8 cellular contexts compared by ENCODE assay signal in the genomic region with DNA sequence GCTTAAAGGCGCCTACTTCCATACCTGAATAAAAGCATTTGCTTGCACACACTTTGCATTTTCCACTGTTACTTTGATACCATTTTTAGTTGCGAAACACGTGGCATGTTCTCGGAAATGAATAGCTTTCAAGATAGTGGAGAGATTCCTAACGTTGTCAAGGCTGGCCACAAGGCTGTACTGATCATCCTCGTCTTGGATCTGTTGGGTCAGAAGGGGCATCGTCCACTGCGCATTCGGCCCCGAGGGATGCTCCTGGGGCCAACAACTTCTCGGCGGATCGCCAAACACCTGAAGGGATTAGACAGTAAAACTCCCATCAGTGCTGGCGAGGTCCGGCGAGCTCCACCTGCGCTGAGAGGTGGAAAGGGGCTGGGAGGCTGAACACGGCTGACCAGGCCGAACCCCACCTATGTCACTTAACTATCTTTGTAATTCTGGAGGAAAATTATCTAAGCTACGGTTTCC. TPM values are rescaled to one million over a fixed set of nuclear protein-coding genes. Genes with fewer than 3 reads are reported as not detected.
DNase-seq lines count a peak whose midpoint lies in the region; ATAC-seq, FAIRE-seq and TF ChIP-seq lines count a peak whose summit lies in the region.

No MANE protein-coding gene starts in this region.

- ATAC-seq in GM21737 (IDR thresholded peaks at IDR 0.05; ENCODE audit: unreplicated experiment) = peak; percentile 15

- no peak for TF ChIP-seq RAD21 in Ishikawa (IDR thresholded peaks at IDR 0.05; ENCODE audit: low read depth)

- H3K9me3 ChIP-seq in left ventricle myocardium inferior (replicated peaks) = no peaks in the 10 kb centered on the region
- no peaks in the 10 kb centered on the region for H3K9me3 ChIP-seq in small intestine (ENCODE audit: control insufficient read depth, low read depth)

- no peak for FAIRE-seq in small intestine (lab: Jason Lieb, UNC)

- WGBS in small intestine, 3 donors = 1 to 2% (median 1%) methylated on average over 20 of the region's 20 CpGs

- intact Hi-C loops in left ventricle myocardium inferior (cut with micrococcal nuclease) = no loop called here

- TF ChIP-seq EP300 in Ishikawa (IDR thresholded peaks at IDR 0.05; ENCODE audit: borderline replicate concordance) = no peak

- no peaks in the 10 kb centered on the region for H3K27me3 ChIP-seq in left ventricle myocardium inferior (ENCODE audit: low read depth)
- no peaks in the 10 kb centered on the region for H3K27me3 ChIP-seq in small intestine (ENCODE audit: control insufficient read depth in 2 of 2, insufficient read depth in 2 of 2, low read length in 2 of 2)

- in situ Hi-C loops in GM13976 (cut with MboI; ENCODE audit: low sequenced_read_pairs, unreplicated experiment) = no loop called here

- H3K4me3 ChIP-seq in left ventricle myocardium inferior (peak overlapping the region; percentile 89), small intestine (ENCODE audit: low read depth in 1 of 2, low read length in 2 of 2) (peak overlapping the region; percentile 75 to 84)

- DNase-seq in GM13976 (ENCODE audit: low spot score) = peak; percentile 15
- peak; percentile 33 for DNase-seq in activated T-cell treated with anti-CD3 and anti-CD28 coated beads, Interleukin-2, amount 50 U/mL, for 1 hour
- peak; percentile 30 for DNase-seq in left ventricle myocardium inferior
- peak; percentile 25 for DNase-seq in small intestine
- no peak for DNase-seq in epidermal melanocyte (ENCODE audit: insufficient read length, low spot score)
- DNase-seq in foreskin melanocyte = no peak

- H3K36me3 ChIP-seq in left ventricle myocardium inferior (peaks cover 30% of the 10 kb centered on the region), small intestine (ENCODE audit: control insufficient read depth in 2 of 2, insufficient read depth in 2 of 2, low read length in 2 of 2) (peaks cover 4% of the 10 kb centered on the region in 2 donors)

- H3K27ac ChIP-seq in left ventricle myocardium inferior (replicated peaks) (peak overlapping the region; percentile 91), small intestine (ENCODE audit: low read depth in 1 of 2, low read length in 1 of 2) (peak overlapping the region; percentile 87 to 91)

- TF ChIP-seq CTCF in GM13976 (IDR thresholded peaks at IDR 0.05; ENCODE audit: borderline replicate concordance, control extremely low read depth, extremely low read depth, insufficient read depth, missing control alignments) (no peak), left ventricle myocardium inferior (IDR thresholded peaks at IDR 0.05; ENCODE audit: borderline replicate concordance) (no peak)

- peaks cover 44% of the 10 kb centered on the region for H3K4me1 ChIP-seq in left ventricle myocardium inferior
- H3K4me1 ChIP-seq in small intestine (ENCODE audit: control insufficient read depth in 2 of 2, insufficient read depth in 1 of 2, low read depth in 1 of 2, low read length in 1 of 2) = peaks cover 0 to 7% of the 10 kb centered on the region in 2 donors

TF ChIP-seq in Ishikawa, 13 proteins besides CTCF, POLR2A, EP300 and RAD21:
- TF ChIP-seq EGR1 (IDR thresholded peaks at IDR 0.05) (no peak), ZBTB7A (IDR thresholded peaks at IDR 0.05; ENCODE audit: low read depth) (no peak), TEAD4 (IDR thresholded peaks at IDR 0.05) (no peak), CREB1 (IDR thresholded peaks at IDR 0.05; ENCODE audit: low read depth) (no peak)
- TF ChIP-seq, protein P1, sequence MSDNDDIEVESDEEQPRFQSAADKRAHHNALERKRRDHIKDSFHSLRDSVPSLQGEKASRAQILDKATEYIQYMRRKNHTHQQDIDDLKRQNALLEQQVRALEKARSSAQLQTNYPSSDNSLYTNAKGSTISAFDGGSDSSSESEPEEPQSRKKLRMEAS (IDR thresholded peaks at IDR 0.05) = peak; percentile 27; the same call in 1 of the 2 replicates
TF ChIP-seq in Ishikawa: peak in this region for 1.

RNA-seq across cellular contexts. Expression of a gene that starts 0.6 kb away (rescaled TPM):
- total RNA-seq in left ventricle myocardium inferior = 28.2 TPM
- polyA plus RNA-seq in small intestine = 10 to 100 TPM in 2 of 3 donors, 1 to 10 TPM in 1; 9.6 to 14.0 (median 12.4) TPM

RNA-seq across cellular contexts. Expression of a gene that starts 0.8 kb away (rescaled TPM):
- 10.5 TPM for total RNA-seq in left ventricle myocardium inferior
- polyA plus RNA-seq in small intestine = 10 to 100 TPM in 2 of 3 donors, 1 to 10 TPM in 1; 9.4 to 23.2 (median 13.0) TPM

RNA-seq across cellular contexts. Expression of a gene that starts 14.7 kb away (rescaled TPM):
- total RNA-seq in left ventricle myocardium inferior = 55.5 TPM
- polyA plus RNA-seq in small intestine = 10 to 100 TPM; 25.5 to 38.5 (median 29.7) TPM

Comparison
In these comparisons a context has a peak if more than half of its experiments do, and no peak if none do; other contexts are left out.
1. DNase-seq: peak in GM13976 (single experiment), activated T-cell treated with anti-CD3 and anti-CD28 coated beads, Interleukin-2, amount 50 U/mL, for 1 hour (single experiment), left ventricle myocardium inferior (single experiment) and small intestine (single experiment); none in epidermal melanocyte (single experiment) and foreskin melanocyte (single experiment).